21 cellular contexts compared by ENCODE assay signal in genomic region chr11:134414036-134414731, GRCh38. TPM values are rescaled to one million over a fixed set of nuclear protein-coding genes. Genes with fewer than 3 reads are reported as not detected.
DNase-seq lines count a peak whose midpoint lies in the region; ATAC-seq and TF ChIP-seq lines count a peak whose summit lies in the region.
"Had no signal": no experiment of that assay in that cellular context is flagged by ENCODE, and none has a peak within 500 bp of the region (broad histone marks: within the 10 kb centered on the region; RNA-seq: fewer than 3 reads in every experiment).

No MANE protein-coding gene starts in this region.

- no peak overlapping the region for H2BK12ac ChIP-seq in neuronal stem cell (ENCODE audit: low read length)

- H3K4ac ChIP-seq in neuronal stem cell (ENCODE audit: low read length), result no peak overlapping the region

- no peaks in the 10 kb centered on the region for H3K79me2 ChIP-seq in mammary epithelial cell (ENCODE audit: insufficient read depth, low read length)

- H3K4me2 ChIP-seq in neuronal stem cell (ENCODE audit: insufficient read depth, low read length, poor library complexity, severe bottlenecking) (peak overlapping the region; percentile 87), mammary epithelial cell (ENCODE audit: insufficient read depth, low read depth, low read length) (no peak overlapping the region)

- peaks cover 18 to 26% (median 23%) of the 10 kb centered on the region in 3 donors for H3K4me1 Mint-ChIP-seq in CD8-positive, alpha-beta memory T cell

- peaks cover 20% of the 10 kb centered on the region for H3K27me3 ChIP-seq in CD8-positive, alpha-beta memory T cell (ENCODE audit: insufficient read depth, low read length, poor library complexity, severe bottlenecking)
- H3K27me3 ChIP-seq in HUES64 (ENCODE audit: insufficient read depth, low read length), result peaks cover 32% of the 10 kb centered on the region
- peaks cover 28% of the 10 kb centered on the region for H3K27me3 ChIP-seq in iPS-15b (ENCODE audit: control insufficient read depth, insufficient read depth, low read length)
- H3K27me3 ChIP-seq in neuronal stem cell (ENCODE audit: control insufficient read depth in 3 of 3, insufficient read depth in 3 of 3, low read depth in 1 of 3, low read length in 3 of 3), result no peaks in the 10 kb centered on the region
- peaks cover 37% of the 10 kb centered on the region for H3K27me3 ChIP-seq in mammary epithelial cell (ENCODE audit: insufficient read depth, low read length)

- H3K4me3 Mint-ChIP-seq in CD8-positive, alpha-beta memory T cell, result peak overlapping the region in 4 of 7 donors; percentile 61 to 78 (median 68)

- no peaks in the 10 kb centered on the region for H3K9me3 Mint-ChIP-seq in CD8-positive, alpha-beta memory T cell
- H3K9me3 Mint-ChIP-seq: activated T-cell treated with anti-CD3 and anti-CD28 coated beads, Interleukin-2, amount 50 U/mL, for 72 hours; endodermal cell had no signal

- no peak overlapping the region for H3K23ac ChIP-seq in neuronal stem cell (ENCODE audit: low read depth, low read length, poor library complexity)

- no peak overlapping the region for H4K91ac ChIP-seq in neuronal stem cell (ENCODE audit: low read depth, low read length, poor library complexity)

- H4K8ac ChIP-seq in neuronal stem cell (ENCODE audit: low read depth, low read length), result peak overlapping the region; percentile 55

- POLR2A ChIA-PET in CD8-positive, alpha-beta memory T cell (lab: Charles Lee), result no interaction called here

- no peaks in the 10 kb centered on the region for H3K36me3 Mint-ChIP-seq in CD8-positive, alpha-beta memory T cell
- H3K36me3 Mint-ChIP-seq: activated naive CD8-positive, alpha-beta T cell; IgD-negative memory B cell had no signal

- DNase-seq in CD8-positive, alpha-beta memory T cell, result no peak
- no peak for DNase-seq in neuronal stem cell (ENCODE audit: low spot score)
- no peak for DNase-seq in mammary epithelial cell
- DNase-seq in SHP77 treated with DMSO at 0.1 percent for 48 hours (lab: John Stamatoyannopoulos, UW), result no peak
- no peak for DNase-seq in GF-D8 (lab: John Stamatoyannopoulos, UW)
- DNase-seq: activated CD8-positive, alpha-beta memory T cell treated with anti-CD3 and anti-CD28 coated beads for 24 hours; activated T-cell treated with anti-CD3 and anti-CD28 coated beads, Interleukin-2, amount 50 U/mL, for 72 hours; endodermal cell; NCI-H1417; NCI-H524 treated with DMSO at 0.1 percent for 48 hours; stimulated activated CD4-positive, alpha-beta T cell treated with anti-CD3 and anti-CD28 coated beads, Interleukin-2, amount 100 ng/mL, for 24 hours; stimulated activated naive CD4-positive, alpha-beta T cell treated with Interleukin-2 at 50 U/mL for 16 hours; SW 1271; upper lobe of left lung had no signal

- no peaks in the 10 kb centered on the region for H3K36me3 ChIP-seq in CD8-positive, alpha-beta memory T cell (ENCODE audit: insufficient read depth, low read length)
- H3K36me3 ChIP-seq in HUES64 (ENCODE audit: insufficient read depth, low read length), result no peaks in the 10 kb centered on the region
- no peaks in the 10 kb centered on the region for H3K36me3 ChIP-seq in iPS-15b (ENCODE audit: control insufficient read depth, insufficient read depth, low read length)
- no peaks in the 10 kb centered on the region for H3K36me3 ChIP-seq in neuronal stem cell (replicated peaks in 1 of 2; ENCODE audit: control insufficient read depth in 2 of 2, insufficient read depth in 2 of 2, low read length in 2 of 2)
- no peaks in the 10 kb centered on the region for H3K36me3 ChIP-seq in mammary epithelial cell (ENCODE audit: insufficient read depth, low read length)
- H3K36me3 ChIP-seq: upper lobe of left lung had no signal

- WGBS in HUES64, result 38% methylated on average over 13 of the region's 13 CpGs
- no CpG with 5 or more reads among the region's 13 CpGs for WGBS in neuronal stem cell (ENCODE audit: extremely low coverage in 2 of 2, insufficient read length in 2 of 2, insufficient replicate concordance in 1 of 2), 2 donors
- 79% methylated on average over 12 of the region's 13 CpGs for WGBS in mammary epithelial cell (ENCODE audit: low coverage, missing lambda C conversion rate)

- no peak for TF ChIP-seq CTCF in mammary epithelial cell (conservative IDR thresholded peaks at IDR 0.05 in 1 of 2, IDR thresholded peaks at IDR 0.05 in 1 of 2; ENCODE audit: extremely low read depth in 1 of 2, insufficient read depth in 1 of 2, low read depth in 1 of 2, low read length in 2 of 2)

- H3K27ac ChIP-seq in CD8-positive, alpha-beta memory T cell (ENCODE audit: low read depth, low read length), result no peak overlapping the region
- H3K27ac ChIP-seq in HUES64 (ENCODE audit: low read depth, low read length), result no peak overlapping the region
- no peak overlapping the region for H3K27ac ChIP-seq in neuronal stem cell (replicated peaks; ENCODE audit: low read length)
- no peak overlapping the region for H3K27ac ChIP-seq in mammary epithelial cell (ENCODE audit: insufficient read depth, low read depth, low read length)
- H3K27ac ChIP-seq: upper lobe of left lung had no signal

- dilution Hi-C loops in mammary epithelial cell (cut with HindIII; ENCODE audit: low sequenced_read_pairs), result no loop called here

- H3K27ac Mint-ChIP-seq in CD8-positive, alpha-beta memory T cell, result no peak overlapping the region
- H3K27ac Mint-ChIP-seq: activated naive CD8-positive, alpha-beta T cell; activated T-cell treated with anti-CD3 and anti-CD28 coated beads, Interleukin-2, amount 50 U/mL, for 72 hours; endodermal cell had no signal

- H3K4me3 ChIP-seq in CD8-positive, alpha-beta memory T cell (ENCODE audit: low read length), result no peak overlapping the region
- peak overlapping the region; percentile 64 for H3K4me3 ChIP-seq in HUES64 (ENCODE audit: low read length)
- peak overlapping the region; percentile 69 for H3K4me3 ChIP-seq in iPS-15b (ENCODE audit: low read depth, low read length)
- peak overlapping the region in 1 of 2 donors; percentile 20 for H3K4me3 ChIP-seq in neuronal stem cell (ENCODE audit: low read length in 2 of 2)
- H3K4me3 ChIP-seq in mammary epithelial cell (replicated peaks in 1 of 3; ENCODE audit: insufficient read depth in 1 of 3, low read depth in 2 of 3, low read length in 3 of 3), result no peak overlapping the region
- H3K4me3 ChIP-seq: upper lobe of left lung had no signal

- peaks cover 13% of the 10 kb centered on the region for H3K79me1 ChIP-seq in neuronal stem cell (ENCODE audit: low read depth, low read length)

- in situ Hi-C loops in mammary epithelial cell (cut with MboI; ENCODE audit: low sequenced_read_pairs in 2 of 2), result no loop called here

- H4K20me1 ChIP-seq in mammary epithelial cell (ENCODE audit: insufficient read depth, low read length), result no peaks in the 10 kb centered on the region

- H2BK5ac ChIP-seq in neuronal stem cell (ENCODE audit: low read length), result no peak overlapping the region

- no peak for ATAC-seq in GM21447 (IDR thresholded peaks at IDR 0.05; ENCODE audit: unreplicated experiment)
- ATAC-seq: activated T-cell treated with anti-CD3 and anti-CD28 coated beads, Interleukin-2, amount 50 U/mL, for 72 hours; HCT116 had no signal

- H3K9ac ChIP-seq in HUES64 (ENCODE audit: low read depth, low read length) (no peak overlapping the region), iPS-15b (ENCODE audit: low read depth, low read length) (no peak overlapping the region), neuronal stem cell (ENCODE audit: low read depth, low read length, poor library complexity) (peak overlapping the region; percentile 14), mammary epithelial cell (ENCODE audit: insufficient read depth, low read length) (no peak overlapping the region)

- no peak overlapping the region for H2BK15ac ChIP-seq in neuronal stem cell (ENCODE audit: low read length)

- no peaks in the 10 kb centered on the region for H3K9me3 ChIP-seq in CD8-positive, alpha-beta memory T cell (ENCODE audit: low read length)
- H3K9me3 ChIP-seq in HUES64 (ENCODE audit: insufficient read depth, low read depth, low read length) (no peaks in the 10 kb centered on the region), iPS-15b (ENCODE audit: control insufficient read depth, insufficient read depth, low read length) (no peaks in the 10 kb centered on the region), neuronal stem cell (replicated peaks in 1 of 2; ENCODE audit: control insufficient read depth in 2 of 2, insufficient read depth in 1 of 2, low read depth in 1 of 2, low read length in 2 of 2) (no peaks in the 10 kb centered on the region), mammary epithelial cell (replicated peaks; ENCODE audit: insufficient read depth, low read length) (no peaks in the 10 kb centered on the region)
- H3K9me3 ChIP-seq: upper lobe of left lung had no signal

- H2AFZ ChIP-seq in neuronal stem cell (ENCODE audit: low read length) (no peak overlapping the region), mammary epithelial cell (ENCODE audit: low read depth, low read length) (no peak overlapping the region)

- intact Hi-C loops in mammary epithelial cell (cut with micrococcal nuclease), result no loop called here

- H2BK120ac ChIP-seq in neuronal stem cell (ENCODE audit: low read depth, low read length), result no peak overlapping the region

- no peak overlapping the region for H2AK5ac ChIP-seq in neuronal stem cell (ENCODE audit: low read depth, low read length)

- H3K14ac ChIP-seq in neuronal stem cell (ENCODE audit: low read length), result peak overlapping the region; percentile 23

- CTCF ChIA-PET in CD8-positive, alpha-beta memory T cell (lab: Charles Lee), result no interaction called here
- CTCF ChIA-PET in mammary epithelial cell (lab: Charles Lee; ENCODE audit: low non-redundant PET), result no interaction called here

- peaks cover 15% of the 10 kb centered on the region for H3K4me1 ChIP-seq in CD8-positive, alpha-beta memory T cell (ENCODE audit: insufficient read depth, low read length)
- peaks cover 26% of the 10 kb centered on the region for H3K4me1 ChIP-seq in HUES64 (ENCODE audit: insufficient read depth, low read length)
- H3K4me1 ChIP-seq in iPS-15b (ENCODE audit: control insufficient read depth, insufficient read depth, low read length), result peaks cover 21% of the 10 kb centered on the region
- peaks cover 30 to 43% of the 10 kb centered on the region in 2 donors for H3K4me1 ChIP-seq in neuronal stem cell (ENCODE audit: control insufficient read depth in 2 of 2, insufficient read depth in 1 of 2, low read depth in 1 of 2, low read length in 2 of 2)
- H3K4me1 ChIP-seq in mammary epithelial cell (ENCODE audit: insufficient read depth, low read length), result no peaks in the 10 kb centered on the region

- BruUV-seq in mammary epithelial cell (replicated peaks; lab: Mats Ljungman, UMichigan), result no TSS peak

- peaks cover 46 to 55% of the 10 kb centered on the region in 2 donors for H3K27me3 Mint-ChIP-seq in CD8-positive, alpha-beta memory T cell

- H3K18ac ChIP-seq in neuronal stem cell (ENCODE audit: low read length), result peak overlapping the region; percentile 63

RNA-seq across cellular contexts. Expression of gene B3GAT1, which starts 2.1 kb away (rescaled TPM):
- total RNA-seq in CD8-positive, alpha-beta memory T cell, result under 1 TPM; 0.35 to 0.44 TPM
- 0.07 TPM for polyA plus RNA-seq in CD8-positive, alpha-beta memory T cell
- 24.3 TPM for polyA plus RNA-seq in HUES64 (2013, experiment 1 of 2)
- polyA plus RNA-seq in HUES64 (2013, experiment 2 of 2), result 25.1 TPM
- polyA plus RNA-seq in neuronal stem cell (2013, experiment 1 of 2), result 27.4 TPM
- 27.2 TPM for polyA plus RNA-seq in neuronal stem cell (2013, experiment 2 of 2)
- total RNA-seq in mammary epithelial cell, result under 1 TPM; under 0.01 to 0.33 TPM
- 0.08 TPM for polyA plus RNA-seq in mammary epithelial cell
- polyA minus RNA-seq in mammary epithelial cell, result not detected
- total RNA-seq: M059J had no signal
- polyA plus RNA-seq: IgD-negative memory B cell had no signal

Comparison
In these comparisons a context has a peak if more than half of its experiments do, and no peak if none do; other contexts are left out.
1. H3K4me3 ChIP-seq: peak in HUES64 (single experiment) and iPS-15b (single experiment); none in CD8-positive, alpha-beta memory T cell (single experiment) and mammary epithelial cell (0 of 3).